ENCODE assay signal across 15 cellular contexts in the genomic region with DNA sequence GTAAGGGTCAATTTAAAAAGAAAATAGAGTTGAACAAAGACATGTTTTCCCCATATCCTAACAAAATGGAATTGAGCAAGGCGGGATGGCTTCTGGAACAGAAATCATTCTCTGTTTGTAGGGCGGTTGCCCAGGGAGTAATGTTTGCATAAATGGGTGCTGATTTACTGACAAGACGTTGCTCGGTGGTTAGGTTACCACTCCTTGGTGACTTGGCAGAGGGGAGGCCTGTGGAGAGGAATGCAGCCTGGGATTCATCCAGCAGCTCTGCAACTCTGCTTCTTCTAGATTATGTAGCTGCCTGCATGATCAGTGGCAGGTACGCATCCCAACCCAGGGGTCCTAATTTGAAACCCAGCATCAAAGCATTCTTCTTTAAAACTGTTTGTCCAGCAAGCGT.
DNase-seq lines count a peak whose midpoint lies in the region; ATAC-seq, FAIRE-seq and TF ChIP-seq lines count a peak whose summit lies in the region.
"Had no signal": no experiment of that assay in that cellular context is flagged by ENCODE, and none has a peak within 500 bp of the region (broad histone marks: within the 10 kb centered on the region; RNA-seq: fewer than 3 reads in every experiment).

No MANE protein-coding gene starts in this region.

- H3K4me3 Mint-ChIP-seq in brain (no peak overlapping the region), nephron progenitor cell (no peak overlapping the region)
- H3K4me3 Mint-ChIP-seq: CD4-positive, alpha-beta memory T cell; H9 had no signal

- no peak overlapping the region for H3K27ac ChIP-seq in stomach

- no peak overlapping the region for H3K4me3 ChIP-seq in stomach

- H3K9me3 ChIP-seq in stomach, result no peaks in the 10 kb centered on the region

- no peaks in the 10 kb centered on the region for H3K27me3 Mint-ChIP-seq in brain
- H3K27me3 Mint-ChIP-seq in nephron progenitor cell (ENCODE audit: low read depth, poor library complexity), result peaks cover 6% of the 10 kb centered on the region

- no peaks in the 10 kb centered on the region for H3K9me3 Mint-ChIP-seq in brain
- no peaks in the 10 kb centered on the region for H3K9me3 Mint-ChIP-seq in nephron progenitor cell
- H3K9me3 Mint-ChIP-seq: H9 had no signal

- H3K27ac Mint-ChIP-seq in brain, result peak overlapping the region in 3 of 5 experiments; percentile 12 to 27 (median 22)
- peak overlapping the region; percentile 7 for H3K27ac Mint-ChIP-seq in nephron progenitor cell
- H3K27ac Mint-ChIP-seq: CD4-positive, alpha-beta memory T cell; H9 had no signal

- ATAC-seq in GM18858 (IDR thresholded peaks at IDR 0.05; ENCODE audit: unreplicated experiment), result no peak
- no peak for ATAC-seq in HG02885 (IDR thresholded peaks at IDR 0.05; ENCODE audit: poor library complexity, unreplicated experiment)
- ATAC-seq: SK-N-SH treated with all-trans-retinoic acid at 6 μM for 48 hours had no signal

- TF ChIP-seq CTCF in brain (conservative IDR thresholded peaks at IDR 0.05) (no peak), nephron progenitor cell (IDR thresholded peaks at IDR 0.05) (no peak), stomach (IDR thresholded peaks at IDR 0.05) (no peak)

- H3K36me3 Mint-ChIP-seq in brain (no peaks in the 10 kb centered on the region), nephron progenitor cell (ENCODE audit: low read depth) (peaks cover 31% of the 10 kb centered on the region)
- H3K36me3 Mint-ChIP-seq: CD4-positive, alpha-beta memory T cell had no signal

- H3K4me1 ChIP-seq in stomach, result peaks cover 0 to 7% (median 6%) of the 10 kb centered on the region in 4 donors

- H3K27me3 ChIP-seq in stomach, result no peaks in the 10 kb centered on the region

- H3K4me1 Mint-ChIP-seq in brain (peaks cover 20% of the 10 kb centered on the region), nephron progenitor cell (no peaks in the 10 kb centered on the region)
- H3K4me1 Mint-ChIP-seq: CD4-positive, alpha-beta memory T cell had no signal

- no peaks in the 10 kb centered on the region for H3K36me3 ChIP-seq in stomach

- WGBS in stomach, 5 donors, result 38 to 71% (median 46%) methylated on average over 6 of the region's 6 CpGs

- FAIRE-seq in GM12891 (lab: Jason Lieb, UNC), result no peak

- TF ChIP-seq POLR2A in stomach (IDR thresholded peaks at IDR 0.05) (no peak), GM12891 (IDR thresholded peaks at IDR 0.05; ENCODE audit: low read depth, low read length) (no peak)

- intact Hi-C loops in stomach (cut with DNase I; ENCODE audit: low total_unique reads), result no loop called here

- DNase-seq in NCI-H526 (lab: John Stamatoyannopoulos, UW) (peak; percentile 28 to 51), nephron progenitor cell (no peak), stomach (peak; percentile 39), GM12891 (ENCODE audit: insufficient read length, low spot score) (no peak)
- DNase-seq: Calu3; CD4-positive, alpha-beta memory T cell; H9; NCI-H1930; NCI-H2171 treated with DMSO at 0.1 percent for 48 hours; NCI-H510A treated with DMSO at 0.1 percent for 48 hours; SHP77 had no signal

- no peak for TF ChIP-seq EP300 in stomach (IDR thresholded peaks at IDR 0.05)

TF ChIP-seq in GM12891, 5 proteins besides CTCF, POLR2A, EP300 and RAD21:
- TF ChIP-seq SPI1 (IDR thresholded peaks at IDR 0.05; ENCODE audit: low read depth, low read length) (no peak), PAX5 (IDR thresholded peaks at IDR 0.05; ENCODE audit: insufficient read depth, low read length, severe bottlenecking) (no peak), POU2F2 (IDR thresholded peaks at IDR 0.05; ENCODE audit: low read depth, low read length) (no peak), TAF1 (IDR thresholded peaks at IDR 0.05; ENCODE audit: low read depth, low read length) (no peak), POLR2AphosphoS5 (IDR thresholded peaks at IDR 0.05; ENCODE audit: low read depth, low read length) (no peak)

Comparison
In these comparisons a context has a peak if more than half of its experiments do, and no peak if none do; other contexts are left out.
1. DNase-seq: peak in NCI-H526 (2 of 2) and stomach (single experiment); none in nephron progenitor cell (single experiment) and GM12891 (single experiment).